19 cellular contexts compared by ENCODE assay signal in the genomic region with DNA sequence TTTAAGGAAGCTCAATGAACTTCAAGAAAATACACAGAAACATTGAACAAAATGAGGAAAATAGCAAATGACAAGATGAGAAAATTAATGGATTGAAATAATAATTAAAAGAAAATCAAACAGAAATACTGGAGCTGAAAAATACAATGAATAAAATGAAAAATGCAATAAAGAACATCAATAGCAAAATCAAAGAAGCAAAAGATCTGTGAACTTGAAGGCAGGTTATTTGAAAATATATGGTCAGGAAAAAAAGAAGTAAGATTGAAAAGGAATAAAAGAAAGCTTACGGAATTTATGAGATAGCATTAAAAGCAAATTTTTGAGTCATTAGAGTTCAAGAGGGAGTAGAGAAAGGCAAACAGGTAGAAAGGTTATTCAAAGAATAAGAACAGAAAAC. TPM values are rescaled to one million over a fixed set of nuclear protein-coding genes. Genes with fewer than 3 reads are reported as not detected.
DNase-seq lines count a peak whose midpoint lies in the region; ATAC-seq, FAIRE-seq and TF ChIP-seq lines count a peak whose summit lies in the region.
"Had no signal": no experiment of that assay in that cellular context is flagged by ENCODE, and none has a peak within 500 bp of the region (broad histone marks: within the 10 kb centered on the region; RNA-seq: fewer than 3 reads in every experiment).

No MANE protein-coding gene starts in this region.

- intact Hi-C loops in pancreas (cut with DNase I) = no loop called here

- H3K4me3 Mint-ChIP-seq in endodermal cell = no peak overlapping the region
- H3K4me3 Mint-ChIP-seq: CD14-positive monocyte, H9 had no signal

- DNase-seq in SK-N-SH = no peak
- no peak for DNase-seq in endodermal cell
- DNase-seq in pancreas = no peak
- no peak for DNase-seq in Kasumi-1 (lab: John Stamatoyannopoulos, UW)
- no peak for DNase-seq in NCI-H748 (lab: John Stamatoyannopoulos, UW; ENCODE audit: unreplicated experiment)
- DNase-seq: Calu3, DMS 273 treated with DMSO at 0.1 percent for 48 hours, DMS53, DND-41, EL, H9 had no signal

- CTCF ChIA-PET in SK-N-SH (lab: Yijun Ruan, JAX) = no interaction called here
- CTCF ChIA-PET in HEK293 (lab: Yijun Ruan, JAX) = no interaction called here

- H3K27ac ChIP-seq in SK-N-SH (ENCODE audit: low read depth in 2 of 2, low read length in 1 of 2) = no peak overlapping the region
- H3K27ac ChIP-seq in HEK293 (ENCODE audit: extremely low read depth, low read depth, low read length) = no peak overlapping the region
- no peak overlapping the region for H3K27ac ChIP-seq in endodermal cell (ENCODE audit: low read depth, low read length)
- H3K27ac ChIP-seq in pancreas = no peak overlapping the region
- H3K27ac ChIP-seq: 22Rv1, BLaER1 had no signal

- peaks cover 17% of the 10 kb centered on the region; the same call in 1 of the 2 replicates for H3K9me3 ChIP-seq in SK-N-SH
- no peaks in the 10 kb centered on the region for H3K9me3 ChIP-seq in HEK293 (ENCODE audit: control insufficient read depth, insufficient read depth, low read depth, low read length)
- peaks cover 48% of the 10 kb centered on the region for H3K9me3 ChIP-seq in endodermal cell (ENCODE audit: control insufficient read depth, low read length)
- no peaks in the 10 kb centered on the region for H3K9me3 ChIP-seq in pancreas

- no peaks in the 10 kb centered on the region for H3K27me3 ChIP-seq in SK-N-SH (ENCODE audit: insufficient read depth)
- H3K27me3 ChIP-seq in endodermal cell (ENCODE audit: control insufficient read depth, insufficient read depth, low read length, poor library complexity, severe bottlenecking) = no peaks in the 10 kb centered on the region
- H3K27me3 ChIP-seq in pancreas = no peaks in the 10 kb centered on the region
- H3K27me3 ChIP-seq: BLaER1 had no signal

- TF ChIP-seq EP300 in SK-N-SH (IDR thresholded peaks at IDR 0.05; ENCODE audit: borderline replicate concordance in 1 of 2, low read depth in 1 of 2, low read length in 1 of 2) = no peak

- peaks cover 7% of the 10 kb centered on the region for H3K9me3 Mint-ChIP-seq in endodermal cell

- no peak overlapping the region for H3K27ac Mint-ChIP-seq in endodermal cell
- H3K27ac Mint-ChIP-seq: CD14-positive monocyte; CD4-positive, alpha-beta memory T cell; H9 had no signal

- H3K27me3 Mint-ChIP-seq in endodermal cell (ENCODE audit: insufficient read depth) = no peaks in the 10 kb centered on the region
- H3K27me3 Mint-ChIP-seq: CD4-positive, alpha-beta memory T cell had no signal

- no peak overlapping the region for H3K4me2 ChIP-seq in SK-N-SH
- H3K4me2 ChIP-seq: BLaER1 had no signal

- no peak overlapping the region for H3K9ac ChIP-seq in SK-N-SH
- no peak overlapping the region for H3K9ac ChIP-seq in endodermal cell (ENCODE audit: extremely low read depth, low read length, poor library complexity, severe bottlenecking)
- H3K9ac ChIP-seq: BLaER1 had no signal

- 98% methylated on average over 1 of the region's 1 CpG for WGBS in SK-N-SH (ENCODE audit: low lambda C conversion rate)
- WGBS in endodermal cell (ENCODE audit: insufficient coverage in 1 of 2, insufficient read length in 1 of 2), 2 experiments = 79 to 94% methylated on average over 1 of the region's 1 CpG
- 93 to 94% methylated on average over 1 of the region's 1 CpG for WGBS in pancreas, 2 donors

- no peak for TF ChIP-seq CTCF in SK-N-SH (IDR thresholded peaks at IDR 0.05)
- no peak for TF ChIP-seq CTCF in HEK293 (tag by site-specific recombination; IDR thresholded peaks at IDR 0.05)
- TF ChIP-seq CTCF in endodermal cell (conservative IDR thresholded peaks at IDR 0.05) = no peak
- no peak for TF ChIP-seq CTCF in pancreas (IDR thresholded peaks at IDR 0.05)

- H4K20me1 ChIP-seq in SK-N-SH (ENCODE audit: insufficient read depth) = no peaks in the 10 kb centered on the region

- ATAC-seq in SK-N-SH treated with all-trans-retinoic acid at 6 μM for 48 hours (no peak), pancreas (no peak), GM19351 (IDR thresholded peaks at IDR 0.05; ENCODE audit: unreplicated experiment) (no peak)

- peaks cover 40% of the 10 kb centered on the region for H3K79me2 ChIP-seq in SK-N-SH (ENCODE audit: insufficient read depth)

- TF ChIP-seq RAD21 in SK-N-SH (IDR thresholded peaks at IDR 0.05; ENCODE audit: low read length) = no peak

- H3K4me3 ChIP-seq in SK-N-SH (ENCODE audit: low read depth in 2 of 2, low read length in 1 of 2) = no peak overlapping the region
- H3K4me3 ChIP-seq in HEK293 (ENCODE audit: low read depth, low read length) = no peak overlapping the region
- H3K4me3 ChIP-seq in endodermal cell (ENCODE audit: low read length) = peak overlapping the region; percentile 15
- no peak overlapping the region for H3K4me3 ChIP-seq in pancreas
- H3K4me3 ChIP-seq: BLaER1 had no signal

- no peaks in the 10 kb centered on the region for H3F3A ChIP-seq in SK-N-SH (replicated peaks; ENCODE audit: insufficient read depth)

- H3K4me1 ChIP-seq in SK-N-SH (ENCODE audit: control insufficient read depth in 1 of 2, insufficient read depth in 2 of 2, low read depth in 1 of 2, low read length in 1 of 2) (no peaks in the 10 kb centered on the region; a peak in 2 of 4 replicates), HEK293 (ENCODE audit: control insufficient read depth, insufficient read depth, low read length) (peaks cover 8% of the 10 kb centered on the region), endodermal cell (ENCODE audit: control insufficient read depth, insufficient read depth, low read length) (peaks cover 26% of the 10 kb centered on the region), pancreas (peaks cover 0 to 3% (median 0%) of the 10 kb centered on the region in 3 donors)
- H3K4me1 ChIP-seq: BLaER1 had no signal

- H3K9me2 ChIP-seq in SK-N-SH = no peaks in the 10 kb centered on the region

- peaks cover 48% of the 10 kb centered on the region for H3K4me1 Mint-ChIP-seq in endodermal cell

- peaks cover 0 to 12% of the 10 kb centered on the region in 2 experiments for H3K36me3 ChIP-seq in SK-N-SH (replicated peaks in 1 of 2; ENCODE audit: control insufficient read depth in 1 of 2, insufficient read depth in 2 of 2, low read length in 1 of 2)
- H3K36me3 ChIP-seq in HEK293 (ENCODE audit: control insufficient read depth in 2 of 2, insufficient read depth in 1 of 2, low read length in 2 of 2) = no peaks in the 10 kb centered on the region
- no peaks in the 10 kb centered on the region for H3K36me3 ChIP-seq in endodermal cell (ENCODE audit: control insufficient read depth, insufficient read depth, low read length)
- H3K36me3 ChIP-seq in pancreas = no peaks in the 10 kb centered on the region

- no peak overlapping the region for H2AFZ ChIP-seq in SK-N-SH (ENCODE audit: low read depth)

- peak; percentile 61 for FAIRE-seq in pancreas (lab: Jason Lieb, UNC)
- FAIRE-seq: H1 had no signal

- POLR2A ChIA-PET in SK-N-SH (lab: Yijun Ruan, JAX) (no interaction called here), HEK293 (lab: Yijun Ruan, JAX) (no interaction called here)

- H3K36me3 Mint-ChIP-seq in endodermal cell (ENCODE audit: low read depth) = peaks cover 18% of the 10 kb centered on the region

TF ChIP-seq in SK-N-SH, 30 proteins besides CTCF, POLR2A, EP300 and RAD21 (continues in another document):
- TF ChIP-seq CHD2 (IDR thresholded peaks at IDR 0.05; ENCODE audit: low read length, partially characterized antibody) = no peak
- no peak for TF ChIP-seq GABPA (IDR thresholded peaks at IDR 0.05; ENCODE audit: low read depth)
- no peak for TF ChIP-seq SMC3 (IDR thresholded peaks at IDR 0.05; ENCODE audit: low read depth, low read length)
- TF ChIP-seq MEF2A (IDR thresholded peaks at IDR 0.05; ENCODE audit: borderline replicate concordance, low read depth) = no peak
- no peak for TF ChIP-seq TCF12 (IDR thresholded peaks at IDR 0.05)
- TF ChIP-seq GATA2 (CRISPR knock-in tag; IDR thresholded peaks at IDR 0.05) = no peak
- no peak for TF ChIP-seq FOXJ3 (CRISPR knock-in tag; IDR thresholded peaks at IDR 0.05)

TF ChIP-seq in HEK293, 187 proteins besides CTCF, POLR2A, EP300 and RAD21:
- no peak for TF ChIP-seq ZNF23 (tag by site-specific recombination; IDR thresholded peaks at IDR 0.05; ENCODE audit: borderline replicate concordance)
- peak; percentile 88 for TF ChIP-seq SETDB1 (IDR thresholded peaks at IDR 0.05; ENCODE audit: insufficient read length, low read length)

RNA-seq across cellular contexts. Expression of a gene that starts 42.4 kb away (rescaled TPM):
- polyA plus RNA-seq in SK-N-SH (2012; rRNA removed) = 4.5 and 5.3 TPM in 2 replicates
- polyA plus RNA-seq in SK-N-SH (2012; cell fraction: cytosol; rRNA removed) = 6.6 and 7.3 TPM in 2 replicates
- polyA plus RNA-seq in SK-N-SH (2012; cell fraction: nucleus; rRNA removed) = 4.2 and 5.1 TPM in 2 replicates
- 10 to 100 TPM; 51.0 to 73.5 TPM for total RNA-seq in endodermal cell
- 25.8 TPM for polyA plus RNA-seq in endodermal cell (2013, experiment 1 of 2)
- polyA plus RNA-seq in endodermal cell (2013, experiment 2 of 2) = 29.1 TPM
- 10 to 100 TPM; 10.2 to 22.7 (median 13.5) TPM for total RNA-seq in pancreas
- 1 to 10 TPM; 6.2 to 8.7 TPM for polyA plus RNA-seq in pancreas

RNA-seq across cellular contexts. Expression of a gene that starts 42.7 kb away (rescaled TPM):
- polyA plus RNA-seq in SK-N-SH (2012; rRNA removed) (5.5 and 8.2 TPM in 2 replicates), pancreas (1 to 10 TPM; 3.9 to 5.7 TPM)
- polyA plus RNA-seq in SK-N-SH (2012; cell fraction: cytosol; rRNA removed) = 7.7 and 9.5 TPM in 2 replicates
- polyA plus RNA-seq in SK-N-SH (2012; cell fraction: nucleus; rRNA removed) = 8.8 and 15.0 TPM in 2 replicates
- total RNA-seq in endodermal cell (10 to 100 TPM; 11.3 to 14.8 TPM), pancreas (10 to 100 TPM in 5 of 6 donors, 1 to 10 TPM in 1; 9.8 to 18.5 (median 11.7) TPM)
- polyA plus RNA-seq in endodermal cell (2013, experiment 1 of 2) = 15.2 TPM
- 15.4 TPM for polyA plus RNA-seq in endodermal cell (2013, experiment 2 of 2)
